ENCODE assay signal across 10 cellular contexts in the genomic region with DNA sequence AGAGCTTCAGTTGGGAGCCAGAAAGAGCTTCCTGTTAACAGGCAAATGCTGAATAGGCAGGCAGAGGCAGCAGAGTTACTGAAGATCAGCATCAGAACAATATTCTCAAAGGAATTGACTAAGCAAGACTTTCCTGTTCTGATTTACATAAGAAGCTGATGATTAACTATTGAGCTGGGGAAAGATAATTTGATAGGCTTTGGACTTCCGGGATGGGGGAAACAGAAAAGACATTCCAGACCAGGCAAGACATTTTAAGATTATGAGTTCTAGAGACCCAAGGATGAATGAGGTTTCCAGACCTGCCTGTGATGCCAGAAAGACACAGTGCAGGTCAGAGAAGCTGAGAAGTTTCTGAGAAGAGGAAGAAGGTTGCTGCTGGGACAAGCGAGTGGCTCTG.
"Had no signal": no experiment of that assay in that cellular context is flagged by ENCODE, and none has a peak within 500 bp of the region (broad histone marks: within the 10 kb centered on the region; RNA-seq: fewer than 3 reads in every experiment).

A gene with protein sequence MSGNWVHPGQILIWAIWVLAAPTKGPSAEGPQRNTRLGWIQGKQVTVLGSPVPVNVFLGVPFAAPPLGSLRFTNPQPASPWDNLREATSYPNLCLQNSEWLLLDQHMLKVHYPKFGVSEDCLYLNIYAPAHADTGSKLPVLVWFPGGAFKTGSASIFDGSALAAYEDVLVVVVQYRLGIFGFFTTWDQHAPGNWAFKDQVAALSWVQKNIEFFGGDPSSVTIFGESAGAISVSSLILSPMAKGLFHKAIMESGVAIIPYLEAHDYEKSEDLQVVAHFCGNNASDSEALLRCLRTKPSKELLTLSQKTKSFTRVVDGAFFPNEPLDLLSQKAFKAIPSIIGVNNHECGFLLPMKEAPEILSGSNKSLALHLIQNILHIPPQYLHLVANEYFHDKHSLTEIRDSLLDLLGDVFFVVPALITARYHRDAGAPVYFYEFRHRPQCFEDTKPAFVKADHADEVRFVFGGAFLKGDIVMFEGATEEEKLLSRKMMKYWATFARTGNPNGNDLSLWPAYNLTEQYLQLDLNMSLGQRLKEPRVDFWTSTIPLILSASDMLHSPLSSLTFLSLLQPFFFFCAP (minus strand): TSS at position 101 of the 400 bp plus-strand sequence. CDS start 152 bp downstream, outside the sequence.

- H2AFZ ChIP-seq: GM23248 had no signal

- H3K9ac ChIP-seq: GM23248, KMS-11 had no signal

- H3K27ac ChIP-seq: GM23248, HL-60, KMS-11 had no signal

- H3K4me2 ChIP-seq: KMS-11 had no signal

- H3K9me3 ChIP-seq: HAP-1 had no signal

- ATAC-seq: HCT116, HepG2 had no signal

- H3K4me3 ChIP-seq: GM23248, HAP-1 had no signal

- H3K4me1 ChIP-seq: HAP-1 had no signal

- DNase-seq: GM23248, GOT3, H7, HFFc6, KBM-7 had no signal

- H3K36me3 ChIP-seq: HAP-1 had no signal
